1 cellular context compared by ENCODE assay signal in the genomic region with DNA sequence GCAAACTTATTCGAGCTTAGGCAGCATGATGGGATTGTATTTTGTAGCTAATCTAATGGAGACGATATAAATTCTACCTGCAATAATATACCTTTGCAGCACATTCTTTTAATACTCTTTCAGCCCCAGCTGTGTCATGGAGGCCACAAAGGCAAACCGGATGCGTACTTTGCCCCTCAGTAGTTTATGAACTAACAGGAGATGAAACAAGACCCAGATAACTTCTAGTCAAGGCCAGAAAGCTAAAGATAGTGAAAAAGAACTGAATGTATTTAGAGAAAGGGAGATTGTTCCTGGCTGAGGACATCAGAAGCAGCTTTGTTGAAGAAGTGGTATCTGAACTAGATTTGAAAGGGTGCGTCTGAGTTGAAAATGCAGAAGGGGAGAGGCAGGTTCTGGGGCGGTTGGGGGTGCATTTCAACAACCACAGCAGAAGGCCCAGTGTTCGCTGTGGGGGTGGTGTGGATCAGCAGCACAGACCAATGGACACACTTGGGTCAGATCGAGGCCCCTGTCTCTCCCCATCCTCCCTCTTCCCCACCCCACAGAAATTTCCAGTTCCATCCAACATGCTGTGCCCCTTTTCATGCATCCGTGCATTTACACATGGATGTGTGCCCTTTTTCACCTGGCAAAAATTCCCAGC.
TF ChIP-seq lines count a peak whose summit lies in the region.

No MANE protein-coding gene starts in this region.

TF ChIP-seq in HepG2, 621 proteins besides CTCF, POLR2A, EP300 and RAD21 (continued from another document and continues in another):
- TF ChIP-seq SIX4 (CRISPR knock-in tag; IDR thresholded peaks at IDR 0.05) (peak; percentile 84), PITX1 (CRISPR knock-in tag; IDR thresholded peaks at IDR 0.05) (peak; percentile 61), ZNF782 (CRISPR knock-in tag; IDR thresholded peaks at IDR 0.05; ENCODE audit: borderline replicate concordance) (no peak), SMAD3 (CRISPR knock-in tag; IDR thresholded peaks at IDR 0.05) (0 out of 2 replicates have a peak, but pooled peaks have one; percentile 13), NR2F6 (IDR thresholded peaks at IDR 0.05) (no peak; the same call in 1 of the 2 replicates), NR2F6 (CRISPR knock-in tag; IDR thresholded peaks at IDR 0.05) (peak; percentile 45; the same call in 1 of the 2 replicates), GABPB1 (CRISPR knock-in tag; IDR thresholded peaks at IDR 0.05) (peak; percentile 24; the same call in 1 of the 2 replicates), NFKB2 (CRISPR knock-in tag; IDR thresholded peaks at IDR 0.05; ENCODE audit: borderline replicate concordance) (no peak), SAP130 (CRISPR knock-in tag; IDR thresholded peaks at IDR 0.05; ENCODE audit: low read depth) (peak; percentile 61), ZEB1 (IDR thresholded peaks at IDR 0.05; ENCODE audit: insufficient replicate concordance, low read depth) (peak; percentile 22), KDM6A (CRISPR knock-in tag; IDR thresholded peaks at IDR 0.05; ENCODE audit: low read depth) (peak; percentile 74; the same call in 1 of the 2 replicates), RCOR2 (CRISPR knock-in tag; IDR thresholded peaks at IDR 0.05) (no peak), GATAD2A (CRISPR knock-in tag; IDR thresholded peaks at IDR 0.05) (peak; percentile 69; the same call in 1 of the 2 replicates), NCOA2 (CRISPR knock-in tag; IDR thresholded peaks at IDR 0.05) (peak; percentile 84), GATAD1 (CRISPR knock-in tag; IDR thresholded peaks at IDR 0.05) (no peak), ADNP (CRISPR knock-in tag; IDR thresholded peaks at IDR 0.05) (no peak), LCORL (IDR thresholded peaks at IDR 0.05) (no peak), LCORL (CRISPR knock-in tag; IDR thresholded peaks at IDR 0.05) (0 out of 2 replicates have a peak, but pooled peaks have one; percentile 8), RNF2 (conservative IDR thresholded peaks at IDR 0.05; ENCODE audit: low read depth) (no peak), ZSCAN21 (CRISPR knock-in tag; IDR thresholded peaks at IDR 0.05; ENCODE audit: borderline replicate concordance) (peak; percentile 50; the same call in 1 of the 2 replicates), ZNF432 (CRISPR knock-in tag; IDR thresholded peaks at IDR 0.05; ENCODE audit: borderline replicate concordance) (no peak), ZNF776 (CRISPR knock-in tag; IDR thresholded peaks at IDR 0.05) (no peak), HMGA1 (CRISPR knock-in tag; conservative IDR thresholded peaks at IDR 0.05) (no peak), ZNF317 (CRISPR knock-in tag; IDR thresholded peaks at IDR 0.05) (0 out of 2 replicates have a peak, but pooled peaks have one; percentile 12), ZKSCAN1 (IDR thresholded peaks at IDR 0.05; ENCODE audit: low read length) (no peak), ZSCAN25 (CRISPR knock-in tag; IDR thresholded peaks at IDR 0.05) (0 out of 2 replicates have a peak, but pooled peaks have one; percentile 44), TCF7L2 (IDR thresholded peaks at IDR 0.05; ENCODE audit: low read depth, low read length) (peak; percentile 70; the same call in 1 of the 2 replicates), XRCC5 (optimal IDR thresholded peaks at IDR 0.05; ENCODE audit: low read length) (peak; percentile 4), MAZ (IDR thresholded peaks at IDR 0.05; ENCODE audit: borderline replicate concordance, low read depth, low read length) (no peak), MAZ (CRISPR knock-in tag; IDR thresholded peaks at IDR 0.05; ENCODE audit: low read depth) (no peak), HES4 (CRISPR knock-in tag; IDR thresholded peaks at IDR 0.05; ENCODE audit: borderline replicate concordance) (no peak), TBL1XR1 (IDR thresholded peaks at IDR 0.05; ENCODE audit: borderline replicate concordance, low read length, partially characterized antibody) (no peak)
- TF ChIP-seq, protein P1, sequence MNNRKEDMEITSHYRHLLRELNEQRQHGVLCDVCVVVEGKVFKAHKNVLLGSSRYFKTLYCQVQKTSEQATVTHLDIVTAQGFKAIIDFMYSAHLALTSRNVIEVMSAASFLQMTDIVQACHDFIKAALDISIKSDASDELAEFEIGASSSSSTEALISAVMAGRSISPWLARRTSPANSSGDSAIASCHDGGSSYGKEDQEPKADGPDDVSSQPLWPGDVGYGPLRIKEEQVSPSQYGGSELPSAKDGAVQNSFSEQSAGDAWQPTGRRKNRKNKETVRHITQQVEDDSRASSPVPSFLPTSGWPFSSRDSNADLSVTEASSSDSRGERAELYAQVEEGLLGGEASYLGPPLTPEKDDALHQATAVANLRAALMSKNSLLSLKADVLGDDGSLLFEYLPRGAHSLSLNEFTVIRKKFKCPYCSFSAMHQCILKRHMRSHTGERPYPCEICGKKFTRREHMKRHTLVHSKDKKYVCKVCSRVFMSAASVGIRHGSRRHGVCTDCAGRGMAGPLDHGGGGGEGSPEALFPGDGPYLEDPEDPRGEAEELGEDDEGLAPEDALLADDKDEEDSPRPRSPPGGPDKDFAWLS (CRISPR knock-in tag; IDR thresholded peaks at IDR 0.05; ENCODE audit: borderline replicate concordance) = no peak
- TF ChIP-seq, protein P2, sequence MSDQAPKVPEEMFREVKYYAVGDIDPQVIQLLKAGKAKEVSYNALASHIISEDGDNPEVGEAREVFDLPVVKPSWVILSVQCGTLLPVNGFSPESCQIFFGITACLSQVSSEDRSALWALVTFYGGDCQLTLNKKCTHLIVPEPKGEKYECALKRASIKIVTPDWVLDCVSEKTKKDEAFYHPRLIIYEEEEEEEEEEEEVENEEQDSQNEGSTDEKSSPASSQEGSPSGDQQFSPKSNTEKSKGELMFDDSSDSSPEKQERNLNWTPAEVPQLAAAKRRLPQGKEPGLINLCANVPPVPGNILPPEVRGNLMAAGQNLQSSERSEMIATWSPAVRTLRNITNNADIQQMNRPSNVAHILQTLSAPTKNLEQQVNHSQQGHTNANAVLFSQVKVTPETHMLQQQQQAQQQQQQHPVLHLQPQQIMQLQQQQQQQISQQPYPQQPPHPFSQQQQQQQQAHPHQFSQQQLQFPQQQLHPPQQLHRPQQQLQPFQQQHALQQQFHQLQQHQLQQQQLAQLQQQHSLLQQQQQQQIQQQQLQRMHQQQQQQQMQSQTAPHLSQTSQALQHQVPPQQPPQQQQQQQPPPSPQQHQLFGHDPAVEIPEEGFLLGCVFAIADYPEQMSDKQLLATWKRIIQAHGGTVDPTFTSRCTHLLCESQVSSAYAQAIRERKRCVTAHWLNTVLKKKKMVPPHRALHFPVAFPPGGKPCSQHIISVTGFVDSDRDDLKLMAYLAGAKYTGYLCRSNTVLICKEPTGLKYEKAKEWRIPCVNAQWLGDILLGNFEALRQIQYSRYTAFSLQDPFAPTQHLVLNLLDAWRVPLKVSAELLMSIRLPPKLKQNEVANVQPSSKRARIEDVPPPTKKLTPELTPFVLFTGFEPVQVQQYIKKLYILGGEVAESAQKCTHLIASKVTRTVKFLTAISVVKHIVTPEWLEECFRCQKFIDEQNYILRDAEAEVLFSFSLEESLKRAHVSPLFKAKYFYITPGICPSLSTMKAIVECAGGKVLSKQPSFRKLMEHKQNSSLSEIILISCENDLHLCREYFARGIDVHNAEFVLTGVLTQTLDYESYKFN (CRISPR knock-in tag; conservative IDR thresholded peaks at IDR 0.05) = peak; percentile 95
- TF ChIP-seq, protein P3, sequence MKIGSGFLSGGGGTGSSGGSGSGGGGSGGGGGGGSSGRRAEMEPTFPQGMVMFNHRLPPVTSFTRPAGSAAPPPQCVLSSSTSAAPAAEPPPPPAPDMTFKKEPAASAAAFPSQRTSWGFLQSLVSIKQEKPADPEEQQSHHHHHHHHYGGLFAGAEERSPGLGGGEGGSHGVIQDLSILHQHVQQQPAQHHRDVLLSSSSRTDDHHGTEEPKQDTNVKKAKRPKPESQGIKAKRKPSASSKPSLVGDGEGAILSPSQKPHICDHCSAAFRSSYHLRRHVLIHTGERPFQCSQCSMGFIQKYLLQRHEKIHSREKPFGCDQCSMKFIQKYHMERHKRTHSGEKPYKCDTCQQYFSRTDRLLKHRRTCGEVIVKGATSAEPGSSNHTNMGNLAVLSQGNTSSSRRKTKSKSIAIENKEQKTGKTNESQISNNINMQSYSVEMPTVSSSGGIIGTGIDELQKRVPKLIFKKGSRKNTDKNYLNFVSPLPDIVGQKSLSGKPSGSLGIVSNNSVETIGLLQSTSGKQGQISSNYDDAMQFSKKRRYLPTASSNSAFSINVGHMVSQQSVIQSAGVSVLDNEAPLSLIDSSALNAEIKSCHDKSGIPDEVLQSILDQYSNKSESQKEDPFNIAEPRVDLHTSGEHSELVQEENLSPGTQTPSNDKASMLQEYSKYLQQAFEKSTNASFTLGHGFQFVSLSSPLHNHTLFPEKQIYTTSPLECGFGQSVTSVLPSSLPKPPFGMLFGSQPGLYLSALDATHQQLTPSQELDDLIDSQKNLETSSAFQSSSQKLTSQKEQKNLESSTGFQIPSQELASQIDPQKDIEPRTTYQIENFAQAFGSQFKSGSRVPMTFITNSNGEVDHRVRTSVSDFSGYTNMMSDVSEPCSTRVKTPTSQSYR (CRISPR knock-in tag; IDR thresholded peaks at IDR 0.05; ENCODE audit: borderline replicate concordance) = peak; percentile 65; the same call in 1 of the 2 replicates
- TF ChIP-seq, protein P4, sequence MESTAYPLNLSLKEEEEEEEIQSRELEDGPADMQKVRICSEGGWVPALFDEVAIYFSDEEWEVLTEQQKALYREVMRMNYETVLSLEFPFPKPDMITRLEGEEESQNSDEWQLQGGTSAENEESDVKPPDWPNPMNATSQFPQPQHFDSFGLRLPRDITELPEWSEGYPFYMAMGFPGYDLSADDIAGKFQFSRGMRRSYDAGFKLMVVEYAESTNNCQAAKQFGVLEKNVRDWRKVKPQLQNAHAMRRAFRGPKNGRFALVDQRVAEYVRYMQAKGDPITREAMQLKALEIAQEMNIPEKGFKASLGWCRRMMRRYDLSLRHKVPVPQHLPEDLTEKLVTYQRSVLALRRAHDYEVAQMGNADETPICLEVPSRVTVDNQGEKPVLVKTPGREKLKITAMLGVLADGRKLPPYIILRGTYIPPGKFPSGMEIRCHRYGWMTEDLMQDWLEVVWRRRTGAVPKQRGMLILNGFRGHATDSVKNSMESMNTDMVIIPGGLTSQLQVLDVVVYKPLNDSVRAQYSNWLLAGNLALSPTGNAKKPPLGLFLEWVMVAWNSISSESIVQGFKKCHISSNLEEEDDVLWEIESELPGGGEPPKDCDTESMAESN (CRISPR knock-in tag; conservative IDR thresholded peaks at IDR 0.05) = peak; percentile 75; the same call in 1 of the 2 replicates
- TF ChIP-seq, protein P5, sequence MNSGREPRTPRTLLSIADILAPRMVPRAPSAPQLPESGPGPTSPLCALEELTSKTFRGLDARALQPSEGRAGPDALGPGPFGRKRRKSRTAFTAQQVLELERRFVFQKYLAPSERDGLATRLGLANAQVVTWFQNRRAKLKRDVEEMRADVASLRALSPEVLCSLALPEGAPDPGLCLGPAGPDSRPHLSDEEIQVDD (CRISPR knock-in tag; IDR thresholded peaks at IDR 0.05; ENCODE audit: borderline replicate concordance) = no peak
- TF ChIP-seq, protein P6, sequence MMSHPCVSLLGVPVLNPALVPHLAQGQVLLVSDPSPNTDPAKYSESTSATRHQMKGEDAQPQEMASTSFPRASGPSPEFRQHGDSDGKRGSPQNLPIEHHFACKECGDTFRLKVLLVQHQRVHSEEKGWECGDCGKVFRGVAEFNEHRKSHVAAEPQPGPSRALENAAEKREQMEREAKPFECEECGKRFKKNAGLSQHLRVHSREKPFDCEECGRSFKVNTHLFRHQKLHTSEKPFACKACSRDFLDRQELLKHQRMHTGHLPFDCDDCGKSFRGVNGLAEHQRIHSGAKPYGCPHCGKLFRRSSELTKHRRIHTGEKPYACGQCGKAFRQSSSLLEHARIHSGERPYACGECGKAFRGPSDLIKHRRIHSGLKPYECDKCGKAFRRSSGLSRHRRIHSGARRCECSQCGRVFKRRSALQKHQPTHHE (CRISPR knock-in tag; IDR thresholded peaks at IDR 0.05; ENCODE audit: borderline replicate concordance) = peak; percentile 59; the same call in 1 of the 2 replicates
- TF ChIP-seq, protein P7, sequence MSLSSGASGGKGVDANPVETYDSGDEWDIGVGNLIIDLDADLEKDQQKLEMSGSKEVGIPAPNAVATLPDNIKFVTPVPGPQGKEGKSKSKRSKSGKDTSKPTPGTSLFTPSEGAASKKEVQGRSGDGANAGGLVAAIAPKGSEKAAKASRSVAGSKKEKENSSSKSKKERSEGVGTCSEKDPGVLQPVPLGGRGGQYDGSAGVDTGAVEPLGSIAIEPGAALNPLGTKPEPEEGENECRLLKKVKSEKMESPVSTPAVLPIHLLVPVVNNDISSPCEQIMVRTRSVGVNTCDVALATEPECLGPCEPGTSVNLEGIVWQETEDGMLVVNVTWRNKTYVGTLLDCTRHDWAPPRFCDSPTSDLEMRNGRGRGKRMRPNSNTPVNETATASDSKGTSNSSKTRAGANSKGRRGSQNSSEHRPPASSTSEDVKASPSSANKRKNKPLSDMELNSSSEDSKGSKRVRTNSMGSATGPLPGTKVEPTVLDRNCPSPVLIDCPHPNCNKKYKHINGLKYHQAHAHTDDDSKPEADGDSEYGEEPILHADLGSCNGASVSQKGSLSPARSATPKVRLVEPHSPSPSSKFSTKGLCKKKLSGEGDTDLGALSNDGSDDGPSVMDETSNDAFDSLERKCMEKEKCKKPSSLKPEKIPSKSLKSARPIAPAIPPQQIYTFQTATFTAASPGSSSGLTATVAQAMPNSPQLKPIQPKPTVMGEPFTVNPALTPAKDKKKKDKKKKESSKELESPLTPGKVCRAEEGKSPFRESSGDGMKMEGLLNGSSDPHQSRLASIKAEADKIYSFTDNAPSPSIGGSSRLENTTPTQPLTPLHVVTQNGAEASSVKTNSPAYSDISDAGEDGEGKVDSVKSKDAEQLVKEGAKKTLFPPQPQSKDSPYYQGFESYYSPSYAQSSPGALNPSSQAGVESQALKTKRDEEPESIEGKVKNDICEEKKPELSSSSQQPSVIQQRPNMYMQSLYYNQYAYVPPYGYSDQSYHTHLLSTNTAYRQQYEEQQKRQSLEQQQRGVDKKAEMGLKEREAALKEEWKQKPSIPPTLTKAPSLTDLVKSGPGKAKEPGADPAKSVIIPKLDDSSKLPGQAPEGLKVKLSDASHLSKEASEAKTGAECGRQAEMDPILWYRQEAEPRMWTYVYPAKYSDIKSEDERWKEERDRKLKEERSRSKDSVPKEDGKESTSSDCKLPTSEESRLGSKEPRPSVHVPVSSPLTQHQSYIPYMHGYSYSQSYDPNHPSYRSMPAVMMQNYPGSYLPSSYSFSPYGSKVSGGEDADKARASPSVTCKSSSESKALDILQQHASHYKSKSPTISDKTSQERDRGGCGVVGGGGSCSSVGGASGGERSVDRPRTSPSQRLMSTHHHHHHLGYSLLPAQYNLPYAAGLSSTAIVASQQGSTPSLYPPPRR (CRISPR knock-in tag; IDR thresholded peaks at IDR 0.05; ENCODE audit: borderline replicate concordance) = no peak
- TF ChIP-seq, protein P8, sequence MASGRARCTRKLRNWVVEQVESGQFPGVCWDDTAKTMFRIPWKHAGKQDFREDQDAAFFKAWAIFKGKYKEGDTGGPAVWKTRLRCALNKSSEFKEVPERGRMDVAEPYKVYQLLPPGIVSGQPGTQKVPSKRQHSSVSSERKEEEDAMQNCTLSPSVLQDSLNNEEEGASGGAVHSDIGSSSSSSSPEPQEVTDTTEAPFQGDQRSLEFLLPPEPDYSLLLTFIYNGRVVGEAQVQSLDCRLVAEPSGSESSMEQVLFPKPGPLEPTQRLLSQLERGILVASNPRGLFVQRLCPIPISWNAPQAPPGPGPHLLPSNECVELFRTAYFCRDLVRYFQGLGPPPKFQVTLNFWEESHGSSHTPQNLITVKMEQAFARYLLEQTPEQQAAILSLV (CRISPR knock-in tag; IDR thresholded peaks at IDR 0.05; ENCODE audit: borderline replicate concordance) = 0 out of 2 replicates have a peak, but pooled peaks have one; percentile 62
- TF ChIP-seq, protein P9, sequence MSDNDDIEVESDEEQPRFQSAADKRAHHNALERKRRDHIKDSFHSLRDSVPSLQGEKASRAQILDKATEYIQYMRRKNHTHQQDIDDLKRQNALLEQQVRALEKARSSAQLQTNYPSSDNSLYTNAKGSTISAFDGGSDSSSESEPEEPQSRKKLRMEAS (IDR thresholded peaks at IDR 0.05) = peak; percentile 55
